Comparison of ENCODE assay signal across 8 cellular contexts in the genomic region with DNA sequence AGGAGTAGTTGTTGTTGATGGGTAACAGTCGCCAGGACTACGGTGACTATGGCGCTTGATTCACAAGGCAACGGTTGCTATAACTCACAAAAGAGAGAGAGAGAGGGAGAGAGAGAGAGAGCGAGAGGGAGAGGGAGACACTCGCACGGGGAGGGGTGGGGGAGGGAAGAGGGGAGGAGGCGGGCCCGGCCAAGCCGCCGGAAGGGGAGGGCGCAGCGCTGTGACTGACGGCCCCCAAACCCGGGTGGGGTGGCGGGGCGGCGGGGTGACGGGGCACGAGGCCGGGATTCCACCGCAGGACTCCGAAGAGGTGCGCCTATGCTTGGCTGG. TPM values are rescaled to one million over a fixed set of nuclear protein-coding genes. Genes with fewer than 3 reads are reported as not detected.
DNase-seq lines count a peak whose midpoint lies in the region; ATAC-seq and TF ChIP-seq lines count a peak whose summit lies in the region.

Gene RFX3, minus strand, starts transcription at position 166 of the 330 bp plus-strand sequence. CDS start 130,413 bp downstream, outside the sequence.

- 2% methylated on average over 16 of the region's 24 CpGs for WGBS in esophagus muscularis mucosa

- H3K36me3 ChIP-seq in esophagus muscularis mucosa (no peaks in the 10 kb centered on the region), muscle layer of duodenum (ENCODE audit: control insufficient read depth in 1 of 2, insufficient read depth in 2 of 2, low read length in 2 of 2) (peaks cover 0 to 11% of the 10 kb centered on the region in 2 donors)

- H3K27me3 ChIP-seq in esophagus muscularis mucosa = no peaks in the 10 kb centered on the region
- H3K27me3 ChIP-seq in muscle layer of duodenum (ENCODE audit: low read depth, low read length) = no peaks in the 10 kb centered on the region

- H3K4me1 Mint-ChIP-seq in activated T-cell treated with anti-CD3 and anti-CD28 coated beads, Interleukin-2, amount 50 U/mL, for 4 hours (ENCODE audit: low read depth) = peaks cover 57% of the 10 kb centered on the region

- H3K4me3 ChIP-seq in esophagus muscularis mucosa = peak within 1 kb of the TSS; percentile 85 to 98 (median 92)
- peak within 1 kb of the TSS; percentile 79 to 90 for H3K4me3 ChIP-seq in muscle layer of duodenum (ENCODE audit: low read depth in 1 of 2, low read length in 2 of 2)

- H3K4me1 ChIP-seq in esophagus muscularis mucosa (peaks cover 0 to 48% (median 46%) of the 10 kb centered on the region in 4 donors), muscle layer of duodenum (ENCODE audit: control insufficient read depth in 1 of 2, insufficient read depth in 2 of 2, low read length in 2 of 2) (peaks cover 0 to 5% of the 10 kb centered on the region in 2 donors)

- H3K4me3 Mint-ChIP-seq in activated T-cell treated with anti-CD3 and anti-CD28 coated beads, Interleukin-2, amount 50 U/mL, for 4 hours = peak within 1 kb of the TSS; percentile 96

- H3K27me3 Mint-ChIP-seq in activated T-cell treated with anti-CD3 and anti-CD28 coated beads, Interleukin-2, amount 50 U/mL, for 4 hours (ENCODE audit: low read depth) = no peaks in the 10 kb centered on the region

- no peaks in the 10 kb centered on the region for H3K9me3 ChIP-seq in esophagus muscularis mucosa
- no peaks in the 10 kb centered on the region for H3K9me3 ChIP-seq in muscle layer of duodenum (ENCODE audit: control insufficient read depth in 1 of 2, low read length in 2 of 2)

- ATAC-seq in GM21786 (IDR thresholded peaks at IDR 0.05; ENCODE audit: unreplicated experiment) = peak; percentile 46
- ATAC-seq in activated T-cell treated with anti-CD3 and anti-CD28 coated beads, Interleukin-2, amount 50 U/mL, for 4 hours = peak; percentile 69 to 71

- TF ChIP-seq EP300 in esophagus muscularis mucosa (IDR thresholded peaks at IDR 0.05) = no peak

- H3K36me3 Mint-ChIP-seq in activated T-cell treated with anti-CD3 and anti-CD28 coated beads, Interleukin-2, amount 50 U/mL, for 4 hours (ENCODE audit: insufficient read depth) = peaks cover 5% of the 10 kb centered on the region

- intact Hi-C loops in esophagus muscularis mucosa (cut with DNase I) = no loop called here

- TF ChIP-seq POLR2A in esophagus muscularis mucosa (IDR thresholded peaks at IDR 0.05; ENCODE audit: low read depth) = no peak

- H3K27ac ChIP-seq in esophagus muscularis mucosa (replicated peaks in 1 of 4) (peak within 1 kb of the TSS; percentile 99 to 100 (median 100)), muscle layer of duodenum (ENCODE audit: low read length) (peak within 1 kb of the TSS; percentile 98)

- TF ChIP-seq CTCF in esophagus muscularis mucosa (IDR thresholded peaks at IDR 0.05) = no peak

- peak; percentile 64 for DNase-seq in DMS114 treated with DMSO at 0.1 percent for 48 hours (lab: John Stamatoyannopoulos, UW; ENCODE audit: unreplicated experiment)
- peak; percentile 75 for DNase-seq in KG1 (lab: John Stamatoyannopoulos, UW)
- peak; percentile 91 for DNase-seq in activated T-cell treated with anti-CD3 and anti-CD28 coated beads, Interleukin-2, amount 50 U/mL, for 4 hours
- DNase-seq in esophagus muscularis mucosa (ENCODE audit: extremely low spot score) = peak; percentile 96
- peak; percentile 85 to 92 for DNase-seq in stimulated activated CD8-positive, alpha-beta memory T cell treated with anti-CD3 and anti-CD28 coated beads, Interleukin-7, amount 100 ng/mL, for 4 hours (ENCODE audit: low read depth in 2 of 2)

- no peaks in the 10 kb centered on the region for H3K9me3 Mint-ChIP-seq in activated T-cell treated with anti-CD3 and anti-CD28 coated beads, Interleukin-2, amount 50 U/mL, for 4 hours

TF ChIP-seq in PFSK-1, 5 proteins besides CTCF, POLR2A, EP300 and RAD21:
- TF ChIP-seq POLR2AphosphoS5 (IDR thresholded peaks at IDR 0.05; ENCODE audit: low read depth, low read length) (no peak), FOXP2 (optimal IDR thresholded peaks at IDR 0.05; ENCODE audit: borderline replicate concordance, extremely low read depth, extremely low read length, insufficient read depth) (no peak), SIN3A (IDR thresholded peaks at IDR 0.05; ENCODE audit: borderline replicate concordance, insufficient read depth, low read length) (peak; percentile 96), TAF1 (IDR thresholded peaks at IDR 0.05; ENCODE audit: borderline replicate concordance, insufficient read depth, low read length) (0 out of 2 replicates have a peak, but pooled peaks have one; percentile 20)
- TF ChIP-seq, protein P1, sequence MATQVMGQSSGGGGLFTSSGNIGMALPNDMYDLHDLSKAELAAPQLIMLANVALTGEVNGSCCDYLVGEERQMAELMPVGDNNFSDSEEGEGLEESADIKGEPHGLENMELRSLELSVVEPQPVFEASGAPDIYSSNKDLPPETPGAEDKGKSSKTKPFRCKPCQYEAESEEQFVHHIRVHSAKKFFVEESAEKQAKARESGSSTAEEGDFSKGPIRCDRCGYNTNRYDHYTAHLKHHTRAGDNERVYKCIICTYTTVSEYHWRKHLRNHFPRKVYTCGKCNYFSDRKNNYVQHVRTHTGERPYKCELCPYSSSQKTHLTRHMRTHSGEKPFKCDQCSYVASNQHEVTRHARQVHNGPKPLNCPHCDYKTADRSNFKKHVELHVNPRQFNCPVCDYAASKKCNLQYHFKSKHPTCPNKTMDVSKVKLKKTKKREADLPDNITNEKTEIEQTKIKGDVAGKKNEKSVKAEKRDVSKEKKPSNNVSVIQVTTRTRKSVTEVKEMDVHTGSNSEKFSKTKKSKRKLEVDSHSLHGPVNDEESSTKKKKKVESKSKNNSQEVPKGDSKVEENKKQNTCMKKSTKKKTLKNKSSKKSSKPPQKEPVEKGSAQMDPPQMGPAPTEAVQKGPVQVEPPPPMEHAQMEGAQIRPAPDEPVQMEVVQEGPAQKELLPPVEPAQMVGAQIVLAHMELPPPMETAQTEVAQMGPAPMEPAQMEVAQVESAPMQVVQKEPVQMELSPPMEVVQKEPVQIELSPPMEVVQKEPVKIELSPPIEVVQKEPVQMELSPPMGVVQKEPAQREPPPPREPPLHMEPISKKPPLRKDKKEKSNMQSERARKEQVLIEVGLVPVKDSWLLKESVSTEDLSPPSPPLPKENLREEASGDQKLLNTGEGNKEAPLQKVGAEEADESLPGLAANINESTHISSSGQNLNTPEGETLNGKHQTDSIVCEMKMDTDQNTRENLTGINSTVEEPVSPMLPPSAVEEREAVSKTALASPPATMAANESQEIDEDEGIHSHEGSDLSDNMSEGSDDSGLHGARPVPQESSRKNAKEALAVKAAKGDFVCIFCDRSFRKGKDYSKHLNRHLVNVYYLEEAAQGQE (IDR thresholded peaks at IDR 0.05; ENCODE audit: insufficient read depth in 1 of 2, low read depth in 2 of 2, low read length in 2 of 2) = no peak
TF ChIP-seq in PFSK-1: peak in this region for 2.

RNA-seq across cellular contexts. Expression of gene RFX3, which starts in this region (rescaled TPM):
- polyA plus RNA-seq in PFSK-1 (2012; ENCODE audit: insufficient read length, low read depth) = 3.2 TPM
- 10 to 100 TPM in 1 of 3 donors, 1 to 10 TPM in 2; 9.2 to 10.1 (median 9.4) TPM for total RNA-seq in activated T-cell treated with anti-CD3 and anti-CD28 coated beads, Interleukin-2, amount 50 U/mL, for 4 hours
- 1 to 10 TPM; 4.5 to 7.9 (median 5.5) TPM for total RNA-seq in esophagus muscularis mucosa

Comparison
In these comparisons a context has a peak if more than half of its experiments do, and no peak if none do; other contexts are left out.
1. Peak in every context shown above with its lines: DNase-seq, ATAC-seq, H3K4me3 ChIP-seq and H3K27ac ChIP-seq.